2 cellular contexts compared by ENCODE assay signal in genomic region chr10:34551295-34551694, GRCh38.
TF ChIP-seq lines count a peak whose summit lies in the region.

No MANE protein-coding gene starts in this region.

TF ChIP-seq in liver, 16 proteins besides CTCF, POLR2A, EP300 and RAD21:
- TF ChIP-seq, protein P1, sequence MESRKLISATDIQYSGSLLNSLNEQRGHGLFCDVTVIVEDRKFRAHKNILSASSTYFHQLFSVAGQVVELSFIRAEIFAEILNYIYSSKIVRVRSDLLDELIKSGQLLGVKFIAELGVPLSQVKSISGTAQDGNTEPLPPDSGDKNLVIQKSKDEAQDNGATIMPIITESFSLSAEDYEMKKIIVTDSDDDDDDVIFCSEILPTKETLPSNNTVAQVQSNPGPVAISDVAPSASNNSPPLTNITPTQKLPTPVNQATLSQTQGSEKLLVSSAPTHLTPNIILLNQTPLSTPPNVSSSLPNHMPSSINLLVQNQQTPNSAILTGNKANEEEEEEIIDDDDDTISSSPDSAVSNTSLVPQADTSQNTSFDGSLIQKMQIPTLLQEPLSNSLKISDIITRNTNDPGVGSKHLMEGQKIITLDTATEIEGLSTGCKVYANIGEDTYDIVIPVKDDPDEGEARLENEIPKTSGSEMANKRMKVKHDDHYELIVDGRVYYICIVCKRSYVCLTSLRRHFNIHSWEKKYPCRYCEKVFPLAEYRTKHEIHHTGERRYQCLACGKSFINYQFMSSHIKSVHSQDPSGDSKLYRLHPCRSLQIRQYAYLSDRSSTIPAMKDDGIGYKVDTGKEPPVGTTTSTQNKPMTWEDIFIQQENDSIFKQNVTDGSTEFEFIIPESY (IDR thresholded peaks at IDR 0.05), result no peak
- TF ChIP-seq MAX (IDR thresholded peaks at IDR 0.05) (no peak), REST (IDR thresholded peaks at IDR 0.05) (no peak), EGR1 (IDR thresholded peaks at IDR 0.05; ENCODE audit: low read depth in 2 of 2) (no peak), FOXA2 (IDR thresholded peaks at IDR 0.05) (no peak), FOXA1 (IDR thresholded peaks at IDR 0.05) (no peak), HNF4G (IDR thresholded peaks at IDR 0.05) (peak; percentile 83), HNF4A (conservative IDR thresholded peaks at IDR 0.05) (peak; percentile 87 to 94), ATF3 (IDR thresholded peaks at IDR 0.05) (no peak), GABPA (IDR thresholded peaks at IDR 0.05 in 1 of 2, conservative IDR thresholded peaks at IDR 0.05 in 1 of 2) (no peak), NR2F2 (IDR thresholded peaks at IDR 0.05) (peak; percentile 94), RXRA (IDR thresholded peaks at IDR 0.05) (peak; percentile 97 to 99), TAF1 (conservative IDR thresholded peaks at IDR 0.05) (no peak), SP1 (IDR thresholded peaks at IDR 0.05) (peak; percentile 60), YY1 (IDR thresholded peaks at IDR 0.05) (no peak), JUND (IDR thresholded peaks at IDR 0.05) (peak in 1 of 2 donors; percentile 34)

TF ChIP-seq in GM23338, 12 proteins besides CTCF, POLR2A, EP300 and RAD21 (continued from another document):
- no peak for TF ChIP-seq REST (IDR thresholded peaks at IDR 0.05; ENCODE audit: unreplicated experiment)
- no peak for TF ChIP-seq ETS1 (IDR thresholded peaks at IDR 0.05)
- no peak for TF ChIP-seq ZNF331 (CRISPR knock-in tag; IDR thresholded peaks at IDR 0.05; ENCODE audit: low read depth)
- TF ChIP-seq EZH2phosphoT487 (IDR thresholded peaks at IDR 0.05; ENCODE audit: unreplicated experiment), result no peak
- TF ChIP-seq EZH2 (IDR thresholded peaks at IDR 0.05; ENCODE audit: low read depth, unreplicated experiment), result no peak
- TF ChIP-seq POLR2AphosphoS5 (IDR thresholded peaks at IDR 0.05; ENCODE audit: low read depth), result no peak
- no peak for TF ChIP-seq NANOG (IDR thresholded peaks at IDR 0.05; ENCODE audit: borderline replicate concordance)
- no peak for TF ChIP-seq STAT1 (IDR thresholded peaks at IDR 0.05; ENCODE audit: unreplicated experiment)
- TF ChIP-seq CREB1 (CRISPR knock-in tag; IDR thresholded peaks at IDR 0.05; ENCODE audit: low read depth), result no peak
- TF ChIP-seq JUNB (IDR thresholded peaks at IDR 0.05; ENCODE audit: unreplicated experiment), result no peak
- TF ChIP-seq, protein P2, sequence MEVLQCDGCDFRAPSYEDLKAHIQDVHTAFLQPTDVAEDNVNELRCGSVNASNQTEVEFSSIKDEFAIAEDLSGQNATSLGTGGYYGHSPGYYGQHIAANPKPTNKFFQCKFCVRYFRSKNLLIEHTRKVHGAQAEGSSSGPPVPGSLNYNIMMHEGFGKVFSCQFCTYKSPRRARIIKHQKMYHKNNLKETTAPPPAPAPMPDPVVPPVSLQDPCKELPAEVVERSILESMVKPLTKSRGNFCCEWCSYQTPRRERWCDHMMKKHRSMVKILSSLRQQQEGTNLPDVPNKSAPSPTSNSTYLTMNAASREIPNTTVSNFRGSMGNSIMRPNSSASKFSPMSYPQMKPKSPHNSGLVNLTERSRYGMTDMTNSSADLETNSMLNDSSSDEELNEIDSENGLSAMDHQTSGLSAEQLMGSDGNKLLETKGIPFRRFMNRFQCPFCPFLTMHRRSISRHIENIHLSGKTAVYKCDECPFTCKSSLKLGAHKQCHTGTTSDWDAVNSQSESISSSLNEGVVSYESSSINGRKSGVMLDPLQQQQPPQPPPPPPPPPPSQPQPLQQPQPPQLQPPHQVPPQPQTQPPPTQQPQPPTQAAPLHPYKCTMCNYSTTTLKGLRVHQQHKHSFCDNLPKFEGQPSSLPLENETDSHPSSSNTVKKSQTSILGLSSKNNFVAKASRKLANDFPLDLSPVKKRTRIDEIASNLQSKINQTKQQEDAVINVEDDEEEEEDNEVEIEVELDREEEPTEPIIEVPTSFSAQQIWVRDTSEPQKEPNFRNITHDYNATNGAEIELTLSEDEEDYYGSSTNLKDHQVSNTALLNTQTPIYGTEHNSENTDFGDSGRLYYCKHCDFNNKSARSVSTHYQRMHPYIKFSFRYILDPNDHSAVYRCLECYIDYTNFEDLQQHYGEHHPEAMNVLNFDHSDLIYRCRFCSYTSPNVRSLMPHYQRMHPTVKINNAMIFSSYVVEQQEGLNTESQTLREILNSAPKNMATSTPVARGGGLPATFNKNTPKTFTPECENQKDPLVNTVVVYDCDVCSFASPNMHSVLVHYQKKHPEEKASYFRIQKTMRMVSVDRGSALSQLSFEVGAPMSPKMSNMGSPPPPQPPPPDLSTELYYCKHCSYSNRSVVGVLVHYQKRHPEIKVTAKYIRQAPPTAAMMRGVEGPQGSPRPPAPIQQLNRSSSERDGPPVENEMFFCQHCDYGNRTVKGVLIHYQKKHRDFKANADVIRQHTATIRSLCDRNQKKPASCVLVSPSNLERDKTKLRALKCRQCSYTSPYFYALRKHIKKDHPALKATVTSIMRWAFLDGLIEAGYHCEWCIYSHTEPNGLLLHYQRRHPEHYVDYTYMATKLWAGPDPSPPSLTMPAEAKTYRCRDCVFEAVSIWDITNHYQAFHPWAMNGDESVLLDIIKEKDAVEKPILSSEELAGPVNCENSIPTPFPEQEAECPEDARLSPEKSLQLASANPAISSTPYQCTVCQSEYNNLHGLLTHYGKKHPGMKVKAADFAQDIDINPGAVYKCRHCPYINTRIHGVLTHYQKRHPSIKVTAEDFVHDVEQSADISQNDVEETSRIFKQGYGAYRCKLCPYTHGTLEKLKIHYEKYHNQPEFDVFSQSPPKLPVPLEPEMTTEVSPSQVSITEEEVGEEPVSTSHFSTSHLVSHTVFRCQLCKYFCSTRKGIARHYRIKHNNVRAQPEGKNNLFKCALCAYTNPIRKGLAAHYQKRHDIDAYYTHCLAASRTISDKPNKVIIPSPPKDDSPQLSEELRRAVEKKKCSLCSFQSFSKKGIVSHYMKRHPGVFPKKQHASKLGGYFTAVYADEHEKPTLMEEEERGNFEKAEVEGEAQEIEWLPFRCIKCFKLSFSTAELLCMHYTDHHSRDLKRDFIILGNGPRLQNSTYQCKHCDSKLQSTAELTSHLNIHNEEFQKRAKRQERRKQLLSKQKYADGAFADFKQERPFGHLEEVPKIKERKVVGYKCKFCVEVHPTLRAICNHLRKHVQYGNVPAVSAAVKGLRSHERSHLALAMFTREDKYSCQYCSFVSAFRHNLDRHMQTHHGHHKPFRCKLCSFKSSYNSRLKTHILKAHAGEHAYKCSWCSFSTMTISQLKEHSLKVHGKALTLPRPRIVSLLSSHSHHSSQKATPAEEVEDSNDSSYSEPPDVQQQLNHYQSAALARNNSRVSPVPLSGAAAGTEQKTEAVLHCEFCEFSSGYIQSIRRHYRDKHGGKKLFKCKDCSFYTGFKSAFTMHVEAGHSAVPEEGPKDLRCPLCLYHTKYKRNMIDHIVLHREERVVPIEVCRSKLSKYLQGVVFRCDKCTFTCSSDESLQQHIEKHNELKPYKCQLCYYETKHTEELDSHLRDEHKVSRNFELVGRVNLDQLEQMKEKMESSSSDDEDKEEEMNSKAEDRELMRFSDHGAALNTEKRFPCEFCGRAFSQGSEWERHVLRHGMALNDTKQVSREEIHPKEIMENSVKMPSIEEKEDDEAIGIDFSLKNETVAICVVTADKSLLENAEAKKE (CRISPR knock-in tag; IDR thresholded peaks at IDR 0.05), result no peak
TF ChIP-seq in GM23338: peak in this region for 0.
